In the genomic region with DNA sequence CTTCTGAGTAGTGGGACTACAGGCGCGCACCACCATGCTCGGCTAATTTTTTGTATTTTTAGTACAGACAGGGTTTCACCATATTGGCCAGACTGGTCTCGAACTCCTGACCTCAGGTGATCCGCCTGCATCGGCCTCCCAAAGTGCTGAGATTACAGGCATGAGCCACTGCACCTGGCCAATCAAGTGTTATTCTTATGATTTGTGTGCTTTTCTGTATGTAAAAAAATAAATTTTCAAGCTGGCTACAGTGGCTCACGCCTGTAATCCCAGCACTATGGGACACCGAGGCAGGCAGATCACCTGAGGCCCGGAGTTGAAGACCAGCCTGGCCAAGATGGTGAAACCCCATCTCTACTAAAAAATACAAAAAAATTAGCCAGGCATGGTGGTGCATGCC, we compare ENCODE assay signal across 7 cellular contexts. TPM values are rescaled to one million over a fixed set of nuclear protein-coding genes. Genes with fewer than 3 reads are reported as not detected.
"Had no signal": no experiment of that assay in that cellular context is flagged by ENCODE, and none has a peak within 500 bp of the region (broad histone marks: within the 10 kb centered on the region; RNA-seq: fewer than 3 reads in every experiment).

No MANE protein-coding gene starts in this region.

RNA-seq across cellular contexts. Expression of gene LDLRAD2, which starts 41.5 kb away (rescaled TPM):
- total RNA-seq: activated CD4-positive, alpha-beta memory T cell treated with anti-CD3 and anti-CD28 coated beads for 36 hours; activated CD8-positive, alpha-beta T cell treated with anti-CD3 and anti-CD28 coated beads, Interleukin-2, amount 10 ng/mL, durations not matched to agents 7 days and 5 days; ascending aorta; cerebellum; esophagus muscularis mucosa; foreskin keratinocyte; gastrocnemius medialis had no signal
